ENCODE assay signal across 8 cellular contexts in genomic region chr17:57939797-57940196, GRCh38. TPM values are rescaled to one million over a fixed set of nuclear protein-coding genes. Genes with fewer than 3 reads are reported as not detected.
A peak's percentile ranks its signal among the peaks of the same experiment; 100 is the strongest.
DNase-seq lines count a peak whose midpoint lies in the region; ATAC-seq and TF ChIP-seq lines count a peak whose summit lies in the region.

No MANE protein-coding gene starts in this region.

- H3K27ac ChIP-seq in Peyer's patch (peak overlapping the region in 2 of 4 donors; percentile 23 to 96), left lung (no peak overlapping the region)

- no peaks in the 10 kb centered on the region for H3K9me3 ChIP-seq in Peyer's patch
- no peaks in the 10 kb centered on the region for H3K9me3 ChIP-seq in left lung

- H3K36me3 ChIP-seq in Peyer's patch (no peaks in the 10 kb centered on the region), left lung (no peaks in the 10 kb centered on the region)

- H3K4me1 Mint-ChIP-seq in nephron progenitor cell, result peaks cover 75% of the 10 kb centered on the region

- TF ChIP-seq CTCF in Peyer's patch (IDR thresholded peaks at IDR 0.05) (no peak), left lung (IDR thresholded peaks at IDR 0.05) (no peak), nephron progenitor cell (IDR thresholded peaks at IDR 0.05) (no peak)

- H3K27me3 ChIP-seq in Peyer's patch (no peaks in the 10 kb centered on the region), left lung (no peaks in the 10 kb centered on the region)

- no peaks in the 10 kb centered on the region for H3K9me3 Mint-ChIP-seq in nephron progenitor cell

- ATAC-seq in GM18498 (IDR thresholded peaks at IDR 0.05; ENCODE audit: unreplicated experiment) (peak; percentile 80), GM21528 (IDR thresholded peaks at IDR 0.05; ENCODE audit: low FRiP score, unreplicated experiment) (peak; percentile 71), left lung (peak; percentile 13)

- peaks cover 26% of the 10 kb centered on the region for H3K27me3 Mint-ChIP-seq in nephron progenitor cell (ENCODE audit: low read depth, poor library complexity)

- intact Hi-C loops in left lung (cut with DNase I), result no loop called here

- H3K4me1 ChIP-seq in Peyer's patch (peaks cover 0 to 61% (median 4%) of the 10 kb centered on the region in 4 donors), left lung (peaks cover 29 to 64% of the 10 kb centered on the region in 2 donors)

- no peak overlapping the region for H3K4me3 ChIP-seq in Peyer's patch
- no peak overlapping the region for H3K4me3 ChIP-seq in left lung

- no peak for TF ChIP-seq POLR2A in Peyer's patch (IDR thresholded peaks at IDR 0.05)

- no peak overlapping the region for H3K27ac Mint-ChIP-seq in nephron progenitor cell

- no peaks in the 10 kb centered on the region for H3K36me3 Mint-ChIP-seq in nephron progenitor cell (ENCODE audit: low read depth)

- H3K4me3 Mint-ChIP-seq in nephron progenitor cell, result no peak overlapping the region

- DNase-seq in KG1 (lab: John Stamatoyannopoulos, UW) (peak; percentile 45), Peyer's patch (peak in 2 of 3 donors; percentile 85 to 89), left lung (peak; percentile 72 to 88), nephron progenitor cell (no peak), Ammon's horn (ENCODE audit: low spot score) (no peak), T-helper 9 cell (no peak)

RNA-seq across cellular contexts. Expression of gene CUEDC1, which starts 15.4 kb away (rescaled TPM):
- 10 to 100 TPM; 10.2 to 45.4 (median 19.2) TPM for total RNA-seq in Peyer's patch
- 10 to 100 TPM; 44.1 to 47.3 TPM for total RNA-seq in left lung

RNA-seq across cellular contexts. Expression of gene VEZF1, which starts 48.3 kb away (rescaled TPM):
- 10 to 100 TPM; 29.7 to 49.3 (median 39.5) TPM for total RNA-seq in Peyer's patch
- 10 to 100 TPM; 62.7 to 62.9 TPM for total RNA-seq in left lung

Comparison
In these comparisons a context has a peak if more than half of its experiments do, and no peak if none do; other contexts are left out.
1. ATAC-seq: peak in every context shown above with its lines; median percentile 80 in GM18498; 71 in GM21528; 13 in left lung.
2. DNase-seq: peak in KG1 (single experiment), Peyer's patch (2 of 3) and left lung (2 of 2); none in nephron progenitor cell (single experiment), Ammon's horn (single experiment) and T-helper 9 cell (single experiment).